Comparison of ENCODE assay signal across 9 cellular contexts in genomic region chr6:30450908-30451818, GRCh38. TPM values are rescaled to one million over a fixed set of nuclear protein-coding genes. Genes with fewer than 3 reads are reported as not detected.
DNase-seq lines count a peak whose midpoint lies in the region; ATAC-seq, FAIRE-seq and TF ChIP-seq lines count a peak whose summit lies in the region.
"Had no signal": no experiment of that assay in that cellular context is flagged by ENCODE, and none has a peak within 500 bp of the region (broad histone marks: within the 10 kb centered on the region; RNA-seq: fewer than 3 reads in every experiment).

No MANE protein-coding gene starts in this region.

- H3K9me3 ChIP-seq in adipocyte (ENCODE audit: control insufficient read depth, low read length) (no peaks in the 10 kb centered on the region), keratinocyte (ENCODE audit: control insufficient read depth, low read depth, low read length) (no peaks in the 10 kb centered on the region), BE2C (no peaks in the 10 kb centered on the region)
- H3K9me3 ChIP-seq: ovary had no signal

- H3K36me3 ChIP-seq in adipocyte (ENCODE audit: control insufficient read depth, insufficient read depth, low read length, severe bottlenecking) (no peaks in the 10 kb centered on the region), keratinocyte (ENCODE audit: control insufficient read depth in 2 of 2, extremely low read depth in 1 of 2, insufficient read depth in 2 of 2, low read length in 2 of 2) (no peaks in the 10 kb centered on the region), BE2C (no peaks in the 10 kb centered on the region)
- H3K36me3 ChIP-seq: ovary had no signal

- peaks cover 2% of the 10 kb centered on the region for H4K20me1 ChIP-seq in keratinocyte (ENCODE audit: control insufficient read depth, extremely low read depth, insufficient read depth, low read length)

- FAIRE-seq in GM19239 (lab: Jason Lieb, UNC) (peak; percentile 87), keratinocyte (lab: Jason Lieb, UNC) (peak; percentile 26)

- H2AFZ ChIP-seq in keratinocyte (ENCODE audit: control insufficient read depth, low read length), result no peak overlapping the region

- no peak for ATAC-seq in HG03457 (IDR thresholded peaks at IDR 0.05; ENCODE audit: unreplicated experiment)

- no peaks in the 10 kb centered on the region for H3K79me2 ChIP-seq in keratinocyte (ENCODE audit: control insufficient read depth, insufficient read depth, low read length)

- peaks cover 86% of the 10 kb centered on the region for H3K27me3 ChIP-seq in adipocyte (replicated peaks; ENCODE audit: control insufficient read depth, insufficient read depth, low read length)
- H3K27me3 ChIP-seq in keratinocyte (ENCODE audit: control insufficient read depth, extremely low read depth, insufficient read depth, low read length), result peaks cover 83% of the 10 kb centered on the region
- peaks cover 86% of the 10 kb centered on the region for H3K27me3 ChIP-seq in BE2C
- H3K27me3 ChIP-seq: ovary had no signal

- H3K4me3 ChIP-seq in adipocyte (ENCODE audit: low read length) (peak overlapping the region; percentile 17), keratinocyte (ENCODE audit: control insufficient read depth in 2 of 3, extremely low read depth in 1 of 3, insufficient read depth in 2 of 3, low read depth in 1 of 3, low read length in 3 of 3) (peak overlapping the region in 1 of 3 experiments; percentile 58), BE2C (ENCODE audit: low read depth, low read length) (no peak overlapping the region)
- H3K4me3 ChIP-seq: ovary had no signal

- H3K9ac ChIP-seq in adipocyte (ENCODE audit: low read length), result peak overlapping the region; percentile 19
- no peak overlapping the region for H3K9ac ChIP-seq in keratinocyte (ENCODE audit: control insufficient read depth, extremely low read depth, insufficient read depth, low read length)

- peak; percentile 49 for DNase-seq in GM19239 (ENCODE audit: insufficient read length, low spot score)
- DNase-seq in RPMI8226, result peak; percentile 98
- peak; percentile 69 for DNase-seq in adipocyte (ENCODE audit: low read depth)
- no peak for DNase-seq in keratinocyte (ENCODE audit: low read depth, low spot score)
- DNase-seq in stimulated activated CD8-positive, alpha-beta memory T cell treated with anti-CD3 and anti-CD28 coated beads, Interleukin-15, amount 100 ng/mL, for 48 hours (ENCODE audit: low read depth in 2 of 2), result peak; percentile 19 to 38
- DNase-seq in BE2C, result no peak
- no peak for DNase-seq in NCI-H1694 treated with DMSO at 0.1 percent for 48 hours (lab: John Stamatoyannopoulos, UW)

- no peaks in the 10 kb centered on the region for H3K9me1 ChIP-seq in keratinocyte (ENCODE audit: control insufficient read depth, extremely low read depth, insufficient read depth, low read length)

- H3K27ac ChIP-seq in keratinocyte (ENCODE audit: control insufficient read depth, insufficient read depth, low read length), result no peak overlapping the region
- H3K27ac ChIP-seq: ovary had no signal

- TF ChIP-seq CTCF in keratinocyte (optimal IDR thresholded peaks at IDR 0.05 in 1 of 3, IDR thresholded peaks at IDR 0.05 in 1 of 3, conservative IDR thresholded peaks at IDR 0.05 in 1 of 3; ENCODE audit: extremely low read depth in 1 of 3, insufficient read depth in 2 of 3, low read length in 3 of 3) (no peak), BE2C (IDR thresholded peaks at IDR 0.05; ENCODE audit: low read depth, low read length) (no peak)

- H3K4me2 ChIP-seq in keratinocyte (ENCODE audit: control insufficient read depth, extremely low read depth, insufficient read depth, low read depth, low read length), result peak overlapping the region; percentile 75

- dilution Hi-C loops in keratinocyte (cut with MboI; ENCODE audit: extremely low pct_ligation_motif_present, low sequenced_read_pairs), result no loop called here

- H3K4me1 ChIP-seq in adipocyte (ENCODE audit: control insufficient read depth, insufficient read depth, low read length), result peaks cover 10% of the 10 kb centered on the region
- H3K4me1 ChIP-seq in keratinocyte (ENCODE audit: control insufficient read depth, extremely low read depth, insufficient read depth, low read length), result peaks cover 15% of the 10 kb centered on the region
- no peaks in the 10 kb centered on the region for H3K4me1 ChIP-seq in BE2C

RNA-seq across cellular contexts. Expression of gene HLA-E, which starts 38.1 kb away (rescaled TPM):
- polyA plus RNA-seq in keratinocyte, result 108 to 177 TPM (median 123 TPM) in 3 replicates
- polyA plus RNA-seq in keratinocyte (2011; ENCODE audit: low read depth), result 103 TPM
- 77.7 and 98.8 TPM in 2 replicates for polyA plus RNA-seq in keratinocyte (2011; cell fraction: cytosol; rRNA removed)
- polyA plus RNA-seq in keratinocyte (2011; cell fraction: nucleus; rRNA removed), result 209 and 216 TPM in 2 replicates
- polyA plus RNA-seq in keratinocyte (2012; ENCODE audit: low replicate concordance), result 127 and 177 TPM in 2 replicates
- 97.8 to 136 TPM (median 115 TPM) in 3 replicates for polyA minus RNA-seq in keratinocyte
- 130 TPM for polyA minus RNA-seq in keratinocyte (2011; cell fraction: cytosol; rRNA and poly(A)+ RNA removed)
- polyA minus RNA-seq in keratinocyte (2011; cell fraction: nucleus; rRNA and poly(A)+ RNA removed), result 141 and 156 TPM in 2 replicates
- polyA plus RNA-seq in BE2C (2012; ENCODE audit: insufficient read depth, insufficient read length, low read depth), result 3.1 TPM

Comparison
In these comparisons a context has a peak if more than half of its experiments do, and no peak if none do; other contexts are left out.
1. DNase-seq: peak in GM19239 (single experiment), RPMI8226 (single experiment), adipocyte (single experiment) and stimulated activated CD8-positive, alpha-beta memory T cell treated with anti-CD3 and anti-CD28 coated beads, Interleukin-15, amount 100 ng/mL, for 48 hours (2 of 2); none in keratinocyte (single experiment), BE2C (single experiment) and NCI-H1694 treated with DMSO at 0.1 percent for 48 hours (single experiment).